In the genomic region with DNA sequence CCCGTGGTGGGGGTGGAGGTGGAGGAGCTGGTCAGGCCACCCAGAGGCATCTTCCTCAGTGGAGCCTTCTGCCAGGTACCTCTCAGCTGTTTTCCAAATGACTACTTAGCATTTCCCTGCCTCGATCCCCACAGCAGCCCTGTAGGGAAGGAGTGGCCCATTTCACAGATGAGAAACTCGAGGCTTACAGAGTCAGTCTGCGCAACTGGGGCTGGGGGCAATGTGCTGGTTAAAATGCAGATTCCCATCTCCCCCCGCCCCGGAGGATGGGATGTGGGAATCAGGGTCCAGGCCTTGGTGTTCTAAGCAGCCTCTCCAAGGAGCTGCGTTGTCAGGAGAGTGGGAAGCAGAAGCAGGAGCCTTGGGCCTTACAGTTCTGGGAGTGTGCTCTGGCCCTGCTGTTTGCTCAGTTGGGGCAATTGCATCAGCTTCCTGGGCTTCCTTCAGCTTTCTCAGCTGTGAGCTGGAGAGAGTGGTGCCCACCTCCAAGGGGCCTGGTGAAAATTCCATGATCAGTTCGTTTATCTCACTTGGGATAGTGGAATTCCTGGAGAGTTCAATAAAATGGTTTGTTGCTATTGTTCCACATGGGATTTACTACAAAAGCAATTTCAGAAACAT, we compare ENCODE assay signal across 9 cellular contexts. TPM values are rescaled to one million over a fixed set of nuclear protein-coding genes. Genes with fewer than 3 reads are reported as not detected.
A peak's percentile ranks its signal among the peaks of the same experiment; 100 is the strongest.
DNase-seq lines count a peak whose midpoint lies in the region; ATAC-seq and TF ChIP-seq lines count a peak whose summit lies in the region.
"Had no signal": no experiment of that assay in that cellular context is flagged by ENCODE, and none has a peak within 500 bp of the region (broad histone marks: within the 10 kb centered on the region; RNA-seq: fewer than 3 reads in every experiment).

No MANE protein-coding gene starts in this region.

- peak overlapping the region; percentile 68 for H3K27ac Mint-ChIP-seq in activated B cell treated with CpG ODN at 0.5 μM for 24 hours

- no peaks in the 10 kb centered on the region for H3K27me3 Mint-ChIP-seq in activated B cell treated with CpG ODN at 0.5 μM for 24 hours

- H3K36me3 Mint-ChIP-seq in activated B cell treated with CpG ODN at 0.5 μM for 24 hours (ENCODE audit: low read depth): peaks cover 38% of the 10 kb centered on the region

- peaks cover 26% of the 10 kb centered on the region for H3K36me3 ChIP-seq in skeletal muscle satellite cell (ENCODE audit: insufficient read depth, low read length)

- H3K9me3 ChIP-seq in skeletal muscle satellite cell (replicated peaks; ENCODE audit: low read length): no peaks in the 10 kb centered on the region

- TF ChIP-seq CTCF in activated B cell treated with CpG ODN at 0.5 μM for 24 hours (IDR thresholded peaks at IDR 0.05) (no peak), fibroblast of villous mesenchyme (IDR thresholded peaks at IDR 0.05; ENCODE audit: insufficient read depth, low read depth, low read length) (no peak)

- H3K4me1 Mint-ChIP-seq in activated B cell treated with CpG ODN at 0.5 μM for 24 hours: peaks cover 62% of the 10 kb centered on the region

- intact Hi-C loops in activated B cell treated with CpG ODN at 0.5 μM for 24 hours (cut with micrococcal nuclease): loop anchor here (5.0 kb wide), 2 partner anchors 59 to 136 kb away; no protein-coding TSS in a partner anchor

- peak overlapping the region; percentile 77 for H3K9ac ChIP-seq in skeletal muscle satellite cell (ENCODE audit: low read depth, low read length)

- no peaks in the 10 kb centered on the region for H3K27me3 ChIP-seq in skeletal muscle satellite cell (ENCODE audit: control insufficient read depth, insufficient read depth, low read length)

- H3K4me1 ChIP-seq in skeletal muscle satellite cell (ENCODE audit: control insufficient read depth, insufficient read depth, low read length): peaks cover 75% of the 10 kb centered on the region

- H3K4me2 ChIP-seq in skeletal muscle satellite cell (ENCODE audit: low read length): no peak overlapping the region

- CTCF ChIA-PET in activated B cell treated with CpG ODN at 0.5 μM for 24 hours (lab: Charles Lee): no interaction called here

- ATAC-seq in activated B cell treated with CpG ODN at 0.5 μM for 24 hours (ENCODE audit: low read depth): no peak
- no peak for ATAC-seq in HG02678 (IDR thresholded peaks at IDR 0.05; ENCODE audit: unreplicated experiment)
- no peak for ATAC-seq in GM18907 (IDR thresholded peaks at IDR 0.05; ENCODE audit: unreplicated experiment)
- ATAC-seq in HG03095 (IDR thresholded peaks at IDR 0.05; ENCODE audit: unreplicated experiment): no peak

- no peak overlapping the region for H3K4me3 Mint-ChIP-seq in activated B cell treated with CpG ODN at 0.5 μM for 24 hours

- H3K9me3 Mint-ChIP-seq in activated B cell treated with CpG ODN at 0.5 μM for 24 hours: no peaks in the 10 kb centered on the region

- H3K4me3 ChIP-seq in fibroblast of villous mesenchyme (ENCODE audit: low read depth, low read length) (no peak overlapping the region), skeletal muscle satellite cell (ENCODE audit: low read length) (no peak overlapping the region)

- POLR2A ChIA-PET in activated B cell treated with CpG ODN at 0.5 μM for 24 hours (lab: Charles Lee): interaction anchor here (0.7 kb wide), 1 partner anchor 15 kb away, joined by 5 read pairs; no protein-coding TSS in a partner anchor

- DNase-seq in EL (peak; percentile 50), activated B cell treated with CpG ODN at 0.5 μM for 24 hours (no peak), fibroblast of villous mesenchyme (ENCODE audit: low read depth) (peak; percentile 69), amygdala (lab: John Stamatoyannopoulos, UW) (no peak)
- DNase-seq: NCI-H1105 treated with DMSO at 0.1 percent for 48 hours had no signal

RNA-seq across cellular contexts. Expression of a gene that starts 19.4 kb away (rescaled TPM):
- total RNA-seq in activated B cell treated with CpG ODN at 0.5 μM for 24 hours (69.6 and 72.5 TPM in 2 replicates), fibroblast of villous mesenchyme (89.5 and 139 TPM in 2 replicates)
- 162 and 224 TPM in 2 replicates for total RNA-seq in skeletal muscle satellite cell (2012; rRNA removed)

Comparison
In these comparisons a context has a peak if more than half of its experiments do, and no peak if none do; other contexts are left out.
1. DNase-seq: peak in EL (single experiment) and fibroblast of villous mesenchyme (single experiment); none in activated B cell treated with CpG ODN at 0.5 μM for 24 hours (single experiment) and amygdala (0 of 56).